ENCODE assay signal across 7 cellular contexts in the genomic region with DNA sequence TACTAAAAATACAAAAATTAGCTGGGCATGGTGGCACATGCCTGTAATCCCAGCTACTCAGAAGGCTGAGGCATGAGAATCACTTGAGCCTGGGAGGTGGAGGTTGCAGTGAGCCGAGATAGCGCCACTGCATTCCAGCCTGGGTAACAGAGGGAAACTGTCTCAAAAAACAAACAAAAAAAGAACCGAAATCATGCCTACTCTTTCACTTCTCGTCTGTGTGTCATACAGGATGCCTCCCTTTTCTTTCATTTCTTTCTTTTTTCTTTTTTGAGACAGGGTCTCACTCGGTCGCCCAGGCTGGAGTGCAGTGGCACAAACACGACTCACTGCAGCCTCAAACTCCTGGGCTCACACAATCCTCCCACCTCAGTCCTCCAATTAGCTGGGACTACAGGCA. TPM values are rescaled to one million over a fixed set of nuclear protein-coding genes. Genes with fewer than 3 reads are reported as not detected.
DNase-seq lines count a peak whose midpoint lies in the region; ATAC-seq, FAIRE-seq and TF ChIP-seq lines count a peak whose summit lies in the region.
"Not testable (repeated sequence)": the region's sequence is repeated elsewhere in the genome, so short reads cannot be mapped to it uniquely, and the experiment has no call there.

No MANE protein-coding gene starts in this region.

- CTCF ChIA-PET in activated B cell treated with CpG ODN at 0.5 μM for 24 hours (lab: Charles Lee), result not testable (repeated sequence)

- H3K4me3 ChIP-seq in MM.1S (ENCODE audit: low read length); OCI-LY3 (ENCODE audit: low read length): not testable (repeated sequence)

- not testable (repeated sequence) for H3K27me3 ChIP-seq in MM.1S (replicated peaks; ENCODE audit: insufficient read depth, low read length); OCI-LY3 (ENCODE audit: low read depth, low read length)

- not testable (repeated sequence) for FAIRE-seq in GM12891 (lab: Jason Lieb, UNC)

- H3K79me2 ChIP-seq in MM.1S (ENCODE audit: low read length), result peaks cover 30% of the 10 kb centered on the region
- not testable (repeated sequence) for H3K79me2 ChIP-seq in OCI-LY3 (ENCODE audit: low read length)

- not testable (repeated sequence) for DNase-seq in GM12891 (ENCODE audit: insufficient read length, low spot score); MM.1S; activated B cell treated with CpG ODN at 0.5 μM for 24 hours; stimulated activated effector memory CD8-positive, alpha-beta T cell treated with anti-CD3 and anti-CD28 coated beads, Interleukin-12 subunit alpha, Interleukin-12 subunit beta, amount 100 ng/mL, for 72 hours (ENCODE audit: low spot score in 2 of 2)

- H3K4me1 Mint-ChIP-seq in activated B cell treated with CpG ODN at 0.5 μM for 24 hours, result peaks cover 52% of the 10 kb centered on the region
- H3K4me1 Mint-ChIP-seq in dendritic cell treated with granulocyte-macrophage colony-stimulating factor and Interleukin-4, amounts not matched to agents 40 ng/mL and 50 ng/mL, for 4 days (ENCODE audit: low read depth), result peaks cover 41% of the 10 kb centered on the region
- peaks cover 16% of the 10 kb centered on the region for H3K4me1 Mint-ChIP-seq in stimulated activated effector memory CD8-positive, alpha-beta T cell treated with anti-CD3 and anti-CD28 coated beads, Interleukin-12 subunit alpha, Interleukin-12 subunit beta, amount 100 ng/mL, for 72 hours

- intact Hi-C loops in activated B cell treated with CpG ODN at 0.5 μM for 24 hours (cut with micrococcal nuclease), result loop anchor here (1.0 to 2.0 kb wide), 4 partner anchors 16 to 62 kb away; partner anchors contain the start of genes NMB, WDR73 and ZNF592
- intact Hi-C loops in dendritic cell treated with granulocyte-macrophage colony-stimulating factor and Interleukin-4, amounts not matched to agents 40 ng/mL and 50 ng/mL, for 4 days (cut with micrococcal nuclease), result not testable (repeated sequence)

- not testable (repeated sequence) for H3K27me3 Mint-ChIP-seq in activated B cell treated with CpG ODN at 0.5 μM for 24 hours; dendritic cell treated with granulocyte-macrophage colony-stimulating factor and Interleukin-4, amounts not matched to agents 40 ng/mL and 50 ng/mL, for 4 days

- H3K9me3 ChIP-seq in MM.1S (replicated peaks; ENCODE audit: insufficient read depth, low read length); OCI-LY3 (ENCODE audit: insufficient read depth, low read length): not testable (repeated sequence)

- peak overlapping the region; percentile 83 for H3K27ac Mint-ChIP-seq in activated B cell treated with CpG ODN at 0.5 μM for 24 hours
- H3K27ac Mint-ChIP-seq in dendritic cell treated with granulocyte-macrophage colony-stimulating factor and Interleukin-4, amounts not matched to agents 40 ng/mL and 50 ng/mL, for 4 days, result peak overlapping the region; percentile 31
- H3K27ac Mint-ChIP-seq in stimulated activated effector memory CD8-positive, alpha-beta T cell treated with anti-CD3 and anti-CD28 coated beads, Interleukin-12 subunit alpha, Interleukin-12 subunit beta, amount 100 ng/mL, for 72 hours, result peak overlapping the region; percentile 48

- peak; percentile 71 for ATAC-seq in GM21423 (IDR thresholded peaks at IDR 0.05; ENCODE audit: unreplicated experiment)
- peak; percentile 60 for ATAC-seq in activated B cell treated with CpG ODN at 0.5 μM for 24 hours (ENCODE audit: low read depth)
- not testable (repeated sequence) for ATAC-seq in stimulated activated effector memory CD8-positive, alpha-beta T cell treated with anti-CD3 and anti-CD28 coated beads, Interleukin-12 subunit alpha, Interleukin-12 subunit beta, amount 100 ng/mL, for 72 hours

- peak overlapping the region; percentile 72 for H3K4me3 Mint-ChIP-seq in activated B cell treated with CpG ODN at 0.5 μM for 24 hours
- H3K4me3 Mint-ChIP-seq in dendritic cell treated with granulocyte-macrophage colony-stimulating factor and Interleukin-4, amounts not matched to agents 40 ng/mL and 50 ng/mL, for 4 days, result peak overlapping the region; percentile 52
- not testable (repeated sequence) for H3K4me3 Mint-ChIP-seq in stimulated activated effector memory CD8-positive, alpha-beta T cell treated with anti-CD3 and anti-CD28 coated beads, Interleukin-12 subunit alpha, Interleukin-12 subunit beta, amount 100 ng/mL, for 72 hours

- not testable (repeated sequence) for H3K9me2 ChIP-seq in MM.1S (replicated peaks; ENCODE audit: insufficient read depth, low read length)

- not testable (repeated sequence) for H2AFZ ChIP-seq in MM.1S (ENCODE audit: low read length); OCI-LY3 (ENCODE audit: low read depth, low read length)

- H3F3A ChIP-seq in MM.1S (ENCODE audit: insufficient read depth, low read length), result not testable (repeated sequence)

- H3K36me3 ChIP-seq in MM.1S (replicated peaks; ENCODE audit: insufficient read depth, low read length), result not testable (repeated sequence)
- H3K36me3 ChIP-seq in OCI-LY3 (replicated peaks; ENCODE audit: low read depth, low read length), result peaks cover 36% of the 10 kb centered on the region

- peaks cover 52% of the 10 kb centered on the region for H3K36me3 Mint-ChIP-seq in activated B cell treated with CpG ODN at 0.5 μM for 24 hours (ENCODE audit: low read depth)
- peaks cover 71% of the 10 kb centered on the region for H3K36me3 Mint-ChIP-seq in dendritic cell treated with granulocyte-macrophage colony-stimulating factor and Interleukin-4, amounts not matched to agents 40 ng/mL and 50 ng/mL, for 4 days (ENCODE audit: low read depth)
- peaks cover 99% of the 10 kb centered on the region for H3K36me3 Mint-ChIP-seq in stimulated activated effector memory CD8-positive, alpha-beta T cell treated with anti-CD3 and anti-CD28 coated beads, Interleukin-12 subunit alpha, Interleukin-12 subunit beta, amount 100 ng/mL, for 72 hours

- H3K4me2 ChIP-seq in MM.1S (ENCODE audit: low read depth, low read length), result not testable (repeated sequence)
- peak overlapping the region; percentile 8; the same call in 1 of the 2 replicates for H3K4me2 ChIP-seq in OCI-LY3 (ENCODE audit: low read length)

- TF ChIP-seq POLR2A in GM12891 (IDR thresholded peaks at IDR 0.05; ENCODE audit: low read depth, low read length), result not testable (repeated sequence)

- POLR2A ChIA-PET in activated B cell treated with CpG ODN at 0.5 μM for 24 hours (lab: Charles Lee), result interaction anchor here (1.1 to 1.3 kb wide), 2 partner anchors 30 to 81 kb away, joined by 3 to 5 read pairs; partner anchors contain the start of gene SEC11A

- not testable (repeated sequence) for H3K9ac ChIP-seq in MM.1S (ENCODE audit: low read length); OCI-LY3 (ENCODE audit: low read length)

- H3K9me3 Mint-ChIP-seq in activated B cell treated with CpG ODN at 0.5 μM for 24 hours; dendritic cell treated with granulocyte-macrophage colony-stimulating factor and Interleukin-4, amounts not matched to agents 40 ng/mL and 50 ng/mL, for 4 days; stimulated activated effector memory CD8-positive, alpha-beta T cell treated with anti-CD3 and anti-CD28 coated beads, Interleukin-12 subunit alpha, Interleukin-12 subunit beta, amount 100 ng/mL, for 72 hours: not testable (repeated sequence)

- H3K27ac ChIP-seq in MM.1S (ENCODE audit: low read length) (0 out of 2 replicates have a peak overlapping the region, but pooled peaks have one; percentile 6), OCI-LY3 (ENCODE audit: low read length) (peak overlapping the region; percentile 35)

- H4K20me1 ChIP-seq in MM.1S (ENCODE audit: insufficient read depth, low read length); OCI-LY3 (ENCODE audit: insufficient read depth, low read length): not testable (repeated sequence)

- not testable (repeated sequence) for TF ChIP-seq CTCF in MM.1S (IDR thresholded peaks at IDR 0.05; ENCODE audit: low read length); OCI-LY3 (IDR thresholded peaks at IDR 0.05; ENCODE audit: low read depth, low read length); activated B cell treated with CpG ODN at 0.5 μM for 24 hours (IDR thresholded peaks at IDR 0.05)

- not testable (repeated sequence) for H3K4me1 ChIP-seq in MM.1S (ENCODE audit: low read length)
- H3K4me1 ChIP-seq in OCI-LY3 (ENCODE audit: low read length), result peaks cover 13% of the 10 kb centered on the region

TF ChIP-seq in GM12891, 5 proteins besides CTCF, POLR2A, EP300 and RAD21:
- peak; percentile 83 for TF ChIP-seq SPI1 (IDR thresholded peaks at IDR 0.05; ENCODE audit: low read depth, low read length)
TF ChIP-seq in GM12891: peak in this region for 1; not testable (repeated sequence) for 4.

RNA-seq across cellular contexts. Expression of gene NMB, which starts 28.4 kb away (rescaled TPM):
- polyA plus RNA-seq in GM12891 (2012; ENCODE audit: low read depth, missing spikeins), result 2.4 TPM
- total RNA-seq in activated B cell treated with CpG ODN at 0.5 μM for 24 hours, result 2.9 and 3.8 TPM in 2 replicates

RNA-seq across cellular contexts. Expression of gene SEC11A, which starts 29.5 kb away (rescaled TPM):
- 123 TPM for polyA plus RNA-seq in GM12891 (2012; ENCODE audit: low read depth, missing spikeins)
- total RNA-seq in activated B cell treated with CpG ODN at 0.5 μM for 24 hours, result 68.9 and 71.2 TPM in 2 replicates

RNA-seq across cellular contexts. Expression of gene WDR73, which starts 32.4 kb away (rescaled TPM):
- 12.5 TPM for polyA plus RNA-seq in GM12891 (2012; ENCODE audit: low read depth, missing spikeins)
- total RNA-seq in activated B cell treated with CpG ODN at 0.5 μM for 24 hours, result 34.9 and 38.9 TPM in 2 replicates

Comparison
In these comparisons a context has a peak if more than half of its experiments do, and no peak if none do; other contexts are left out.
1. H3K27ac Mint-ChIP-seq: peak in every context shown above with its lines; median percentile 83 in activated B cell treated with CpG ODN at 0.5 μM for 24 hours; 48 in stimulated activated effector memory CD8-positive, alpha-beta T cell treated with anti-CD3 and anti-CD28 coated beads, Interleukin-12 subunit alpha, Interleukin-12 subunit beta, amount 100 ng/mL, for 72 hours; 31 in dendritic cell treated with granulocyte-macrophage colony-stimulating factor and Interleukin-4, amounts not matched to agents 40 ng/mL and 50 ng/mL, for 4 days.